ENCODE assay signal across 12 cellular contexts in the genomic region with DNA sequence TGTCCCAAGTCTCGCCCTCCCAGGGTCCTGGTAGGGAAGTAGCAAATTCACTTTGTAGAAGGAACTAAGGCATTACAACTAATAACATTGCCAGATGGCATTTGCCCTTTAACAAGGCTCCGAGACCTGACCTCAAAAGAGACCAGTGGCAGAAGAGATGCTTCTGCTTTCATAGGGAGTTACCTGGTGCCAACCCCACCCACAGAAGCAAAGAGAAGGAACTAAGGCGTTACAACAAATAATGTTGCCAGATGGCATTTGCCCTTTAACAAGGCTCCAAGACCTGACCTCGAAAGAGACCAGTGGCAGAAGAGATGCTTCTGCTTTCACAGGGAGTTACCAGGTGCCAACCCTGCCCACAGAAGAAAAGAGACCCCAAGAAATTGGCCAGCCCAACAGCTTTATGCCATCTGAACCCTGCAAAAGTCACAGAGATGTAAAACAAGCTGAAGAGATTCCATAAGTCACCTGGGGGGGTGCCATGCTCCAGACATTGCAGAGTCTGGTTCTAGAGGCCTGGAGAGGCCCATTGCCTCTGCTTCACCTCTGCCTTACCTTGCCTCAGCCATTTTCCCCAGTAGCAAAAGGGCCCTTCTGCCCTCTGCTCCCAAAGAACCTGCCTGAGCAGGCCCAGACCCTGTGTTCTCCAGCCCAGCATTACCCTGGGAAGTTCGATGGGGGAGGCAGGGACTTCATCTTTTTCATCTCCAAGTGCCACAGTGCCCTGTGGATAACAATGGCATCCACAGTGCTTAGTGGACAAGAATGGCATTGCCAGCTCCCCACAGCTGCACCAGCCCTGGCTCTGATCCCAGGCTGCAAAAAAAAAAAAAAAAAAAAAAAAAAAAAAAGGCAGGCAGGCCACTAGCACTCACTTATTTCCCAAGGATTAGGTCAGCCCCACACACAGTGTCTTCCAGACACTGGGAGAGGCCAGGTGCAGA.
DNase-seq lines count a peak whose midpoint lies in the region; ATAC-seq, FAIRE-seq and TF ChIP-seq lines count a peak whose summit lies in the region.
"Had no signal": no experiment of that assay in that cellular context is flagged by ENCODE, and none has a peak within 500 bp of the region (broad histone marks: within the 10 kb centered on the region; RNA-seq: fewer than 3 reads in every experiment).

No MANE protein-coding gene starts in this region.

- H3K9ac ChIP-seq in kidney (ENCODE audit: low read length in 2 of 2), result no peak overlapping the region

- H3K27me3 ChIP-seq in heart left ventricle, result no peaks in the 10 kb centered on the region
- H3K27me3 ChIP-seq in adrenal gland, result no peaks in the 10 kb centered on the region

- DNase-seq in heart left ventricle, result no peak
- DNase-seq in Right ventricle myocardium inferior (ENCODE audit: missing footprints), result no peak
- peak in 4 of 7 donors; percentile 16 to 41 (median 29) for DNase-seq in adrenal gland
- no peak for DNase-seq in kidney
- DNase-seq in urothelium cell line (ENCODE audit: low spot score), result peak; percentile 42
- DNase-seq in GDM1 (lab: John Stamatoyannopoulos, UW), result no peak
- DNase-seq: activated CD4-positive, alpha-beta T cell treated with anti-CD3 and anti-CD28 coated beads, Interleukin-2, amount 50 U/mL, for 1 hour; NCI-H345; stimulated activated CD4-positive, alpha-beta T cell treated with anti-CD3 and anti-CD28 coated beads, Interleukin-12 subunit alpha, Interleukin-12 subunit beta, amount 100 ng/mL, for 4 hours had no signal

- H3K9me3 ChIP-seq in heart left ventricle, result no peaks in the 10 kb centered on the region
- H3K9me3 ChIP-seq in adrenal gland (replicated peaks in 1 of 3), result no peaks in the 10 kb centered on the region
- H3K9me3 ChIP-seq in kidney (ENCODE audit: control insufficient read depth in 1 of 2, low read length in 2 of 2), result no peaks in the 10 kb centered on the region

- TF ChIP-seq POLR2A in heart left ventricle (IDR thresholded peaks at IDR 0.05), result no peak
- TF ChIP-seq POLR2A in adrenal gland (IDR thresholded peaks at IDR 0.05), result no peak

- peak in 3 of 4 donors; percentile 37 to 82 (median 41) for ATAC-seq in heart left ventricle
- ATAC-seq in Right ventricle myocardium inferior, result no peak
- ATAC-seq in HG02973 (IDR thresholded peaks at IDR 0.05; ENCODE audit: unreplicated experiment), result no peak
- ATAC-seq in activated CD4-positive, CD25-positive, alpha-beta regulatory T cell treated with anti-CD3 and anti-CD28 coated beads, Interleukin-2, amount 50 U/mL, for 24 hours, result no peak

- FAIRE-seq in kidney (lab: Jason Lieb, UNC), result no peak
- FAIRE-seq in urothelium cell line (lab: Jason Lieb, UNC), result no peak

- peak in 1 of 12 donors; percentile 21 for TF ChIP-seq CTCF in heart left ventricle (IDR thresholded peaks at IDR 0.05)
- peak in 5 of 6 experiments; percentile 9 to 32 (median 30) for TF ChIP-seq CTCF in adrenal gland (IDR thresholded peaks at IDR 0.05)
- peak; percentile 10 for TF ChIP-seq CTCF in kidney (IDR thresholded peaks at IDR 0.05; ENCODE audit: borderline replicate concordance, extremely low read depth, insufficient read depth)

- WGBS in heart left ventricle, 4 donors, result 81 to 87% (median 85%) methylated on average over 5 of the region's 5 CpGs
- 66 to 80% (median 79%) methylated on average over 5 of the region's 5 CpGs for WGBS in adrenal gland, 4 donors

- peaks cover 0 to 3% (median 0%) of the 10 kb centered on the region in 12 donors for H3K4me1 ChIP-seq in heart left ventricle
- no peaks in the 10 kb centered on the region for H3K4me1 ChIP-seq in adrenal gland (replicated peaks in 1 of 2)
- no peaks in the 10 kb centered on the region for H3K4me1 ChIP-seq in kidney (ENCODE audit: control insufficient read depth in 1 of 2, insufficient read depth in 1 of 2, low read depth in 1 of 2, low read length in 2 of 2)

- H3K4me3 ChIP-seq in heart left ventricle (no peak overlapping the region), adrenal gland (no peak overlapping the region), kidney (ENCODE audit: low read length in 2 of 2) (no peak overlapping the region)
- H3K4me3 ChIP-seq: SK-N-MC had no signal

- no peaks in the 10 kb centered on the region for H3K36me3 ChIP-seq in heart left ventricle
- H3K36me3 ChIP-seq in adrenal gland (replicated peaks in 1 of 2), result no peaks in the 10 kb centered on the region
- H3K36me3 ChIP-seq in kidney (ENCODE audit: control insufficient read depth in 1 of 2, insufficient read depth in 2 of 2, low read length in 2 of 2), result no peaks in the 10 kb centered on the region

- H3K27ac ChIP-seq in heart left ventricle (no peak overlapping the region), adrenal gland (no peak overlapping the region), kidney (ENCODE audit: low read depth in 2 of 2, low read length in 2 of 2) (no peak overlapping the region)
- H3K27ac ChIP-seq: SK-N-MC had no signal

- intact Hi-C loops in heart left ventricle (cut with DNase I), result no loop called here
- intact Hi-C loops in Right ventricle myocardium inferior (cut with DNase I), result no loop called here
- intact Hi-C loops in adrenal gland (cut with DNase I), result no loop called here
- intact Hi-C loops in kidney (cut with DNase I), result no loop called here

Comparison
In these comparisons a context has a peak if more than half of its experiments do, and no peak if none do; other contexts are left out.
1. ATAC-seq: peak in heart left ventricle (3 of 4); none in Right ventricle myocardium inferior (single experiment), HG02973 (single experiment) and activated CD4-positive, CD25-positive, alpha-beta regulatory T cell treated with anti-CD3 and anti-CD28 coated beads, Interleukin-2, amount 50 U/mL, for 24 hours (0 of 2).
2. DNase-seq: peak in adrenal gland (4 of 7) and urothelium cell line (single experiment); none in heart left ventricle (0 of 5), Right ventricle myocardium inferior (single experiment), kidney (single experiment) and GDM1 (single experiment).